Comparison of ENCODE assay signal across 8 cellular contexts in the genomic region with DNA sequence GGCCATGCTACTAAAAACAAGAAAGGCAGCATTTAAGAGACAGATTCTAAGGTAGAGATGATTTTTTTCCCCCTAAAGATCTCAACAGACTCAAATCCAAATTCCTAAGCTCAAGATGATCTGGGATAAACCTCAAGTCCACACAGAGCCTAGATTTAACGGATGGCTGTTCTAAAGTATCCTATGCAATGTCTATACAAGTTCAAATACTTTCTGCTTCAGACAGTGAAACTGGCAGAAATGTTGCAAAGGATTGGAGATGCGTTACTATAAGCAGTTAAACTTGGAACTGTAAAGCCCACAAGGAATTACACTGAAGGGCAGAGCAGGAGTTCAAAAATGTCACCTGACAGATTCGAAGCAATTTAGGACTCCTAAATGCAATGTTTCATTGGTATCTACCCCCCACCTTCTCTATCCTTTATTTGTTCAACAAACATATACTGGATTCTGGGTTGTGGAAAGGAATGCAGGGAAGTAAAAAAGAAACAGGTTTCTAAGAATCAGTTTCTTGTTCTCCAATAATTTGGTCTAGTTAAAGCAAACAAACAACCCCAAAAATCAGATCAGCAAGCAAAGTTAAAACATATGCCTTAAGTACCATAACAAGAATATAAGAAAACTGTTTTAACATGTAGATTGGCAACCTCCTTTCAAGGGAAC. TPM values are rescaled to one million over a fixed set of nuclear protein-coding genes. Genes with fewer than 3 reads are reported as not detected.
A peak's percentile ranks its signal among the peaks of the same experiment; 100 is the strongest.
DNase-seq lines count a peak whose midpoint lies in the region; ATAC-seq and TF ChIP-seq lines count a peak whose summit lies in the region.

No MANE protein-coding gene starts in this region.

- peaks cover 9% of the 10 kb centered on the region for H3K4me1 ChIP-seq in rectal smooth muscle tissue (ENCODE audit: control insufficient read depth, insufficient read depth, low read length)

- H3K4me3 Mint-ChIP-seq in activated CD8-positive, alpha-beta T cell treated with anti-CD3 and anti-CD28 coated beads for 36 hours, result peak overlapping the region; percentile 83

- H3K4me3 ChIP-seq in foreskin fibroblast (ENCODE audit: low read depth in 1 of 2, low read length in 2 of 2), result peak overlapping the region; percentile 62 to 80
- peak overlapping the region; percentile 81 for H3K4me3 ChIP-seq in rectal smooth muscle tissue (ENCODE audit: low read length)

- peaks cover 2% of the 10 kb centered on the region for H3K27me3 Mint-ChIP-seq in activated CD8-positive, alpha-beta T cell treated with anti-CD3 and anti-CD28 coated beads for 36 hours

- H3K36me3 Mint-ChIP-seq in activated CD8-positive, alpha-beta T cell treated with anti-CD3 and anti-CD28 coated beads for 36 hours (ENCODE audit: low read depth), result no peaks in the 10 kb centered on the region

- in situ Hi-C loops in G401 (cut with HindIII; ENCODE audit: low sequenced_read_pairs), result no loop called here

- peaks cover 30% of the 10 kb centered on the region for H3K4me1 Mint-ChIP-seq in activated CD8-positive, alpha-beta T cell treated with anti-CD3 and anti-CD28 coated beads for 36 hours (ENCODE audit: low read depth)

- no peak for TF ChIP-seq CTCF in activated CD8-positive, alpha-beta T cell treated with anti-CD3 and anti-CD28 coated beads for 36 hours (IDR thresholded peaks at IDR 0.05)
- TF ChIP-seq CTCF in foreskin fibroblast (IDR thresholded peaks at IDR 0.05; ENCODE audit: low read depth, low read length), result no peak

- CTCF ChIA-PET in activated CD8-positive, alpha-beta T cell treated with anti-CD3 and anti-CD28 coated beads for 36 hours (lab: Charles Lee), result interaction anchor here (1.3 kb wide), 1 partner anchor 15 kb away, joined by 4 read pairs; no protein-coding TSS in a partner anchor

- H3K27me3 ChIP-seq in rectal smooth muscle tissue (ENCODE audit: control insufficient read depth, insufficient read depth, low read length), result no peaks in the 10 kb centered on the region

- no peak for ATAC-seq in activated CD8-positive, alpha-beta T cell treated with anti-CD3 and anti-CD28 coated beads for 36 hours
- ATAC-seq in HG02870 (IDR thresholded peaks at IDR 0.05; ENCODE audit: unreplicated experiment) (no peak), HG03095 (IDR thresholded peaks at IDR 0.05; ENCODE audit: unreplicated experiment) (no peak)

- POLR2A ChIA-PET in activated CD8-positive, alpha-beta T cell treated with anti-CD3 and anti-CD28 coated beads for 36 hours (lab: Charles Lee), result interaction anchor here (0.6 kb wide), 1 partner anchor 359 kb away, joined by 3 read pairs; no protein-coding TSS in a partner anchor

- H3K27ac ChIP-seq in rectal smooth muscle tissue (ENCODE audit: low read depth, low read length), result no peak overlapping the region

- intact Hi-C loops in activated CD8-positive, alpha-beta T cell treated with anti-CD3 and anti-CD28 coated beads for 36 hours (cut with micrococcal nuclease), result no loop called here

- no peak overlapping the region for H3K9ac ChIP-seq in rectal smooth muscle tissue (ENCODE audit: low read length)

- no peaks in the 10 kb centered on the region for H3K36me3 ChIP-seq in rectal smooth muscle tissue (ENCODE audit: control insufficient read depth, insufficient read depth, low read length)

- peak; percentile 51 for DNase-seq in G401 (ENCODE audit: low spot score)
- no peak for DNase-seq in activated CD8-positive, alpha-beta T cell treated with anti-CD3 and anti-CD28 coated beads for 36 hours
- DNase-seq in foreskin fibroblast, result peak in 1 of 2 donors; percentile 8
- no peak for DNase-seq in MV-4-11 (lab: John Stamatoyannopoulos, UW)
- no peak for DNase-seq in GOT3 (lab: John Stamatoyannopoulos, UW)

- H3K27ac Mint-ChIP-seq in activated CD8-positive, alpha-beta T cell treated with anti-CD3 and anti-CD28 coated beads for 36 hours, result no peak overlapping the region

- no peaks in the 10 kb centered on the region for H3K9me3 Mint-ChIP-seq in activated CD8-positive, alpha-beta T cell treated with anti-CD3 and anti-CD28 coated beads for 36 hours

RNA-seq across cellular contexts. Expression of a gene that starts 1.6 kb away (rescaled TPM):
- 6.1 and 7.8 TPM in 2 replicates for total RNA-seq in G401 (2014; rRNA removed; shearing (Covaris generic))
- total RNA-seq in activated CD8-positive, alpha-beta T cell treated with anti-CD3 and anti-CD28 coated beads for 36 hours, result 1 to 10 TPM; 1.4 to 1.7 TPM
